In the genomic region with DNA sequence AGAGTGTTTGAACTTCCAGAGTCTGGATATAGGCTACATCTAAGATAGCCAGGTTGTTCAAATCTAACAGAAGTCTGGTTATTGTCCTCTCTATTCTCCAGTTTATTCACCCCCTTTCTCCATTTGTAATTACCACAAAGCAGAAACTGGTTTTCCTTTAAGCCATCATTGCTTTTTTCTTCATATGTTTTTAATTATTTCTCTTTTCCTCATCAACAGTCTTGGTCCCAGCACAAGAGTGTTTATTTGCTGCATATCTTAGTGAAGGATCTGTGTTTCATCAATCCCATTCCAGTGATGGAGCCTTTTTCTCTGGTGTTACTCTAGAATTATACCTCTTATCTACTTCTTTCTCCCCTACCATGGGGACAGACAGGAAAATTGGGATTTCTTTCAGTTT, we compare ENCODE assay signal across 24 cellular contexts.
"Had no signal": no experiment of that assay in that cellular context is flagged by ENCODE, and none has a peak within 500 bp of the region (broad histone marks: within the 10 kb centered on the region; RNA-seq: fewer than 3 reads in every experiment).

No MANE protein-coding gene starts in this region.

- H3K27me3 ChIP-seq: brain microvascular endothelial cell, SJCRH30 had no signal

- H3K9me3 ChIP-seq: MG63, SJCRH30 had no signal

- ATAC-seq: activated T-cell treated with anti-CD3 and anti-CD28 coated beads, Interleukin-2, amount 50 U/mL, for 72 hours; Panc1; T-cell had no signal

- H3K27ac ChIP-seq: brain microvascular endothelial cell, KMS-11, SJCRH30, VCaP had no signal

- H3K4me2 ChIP-seq: KMS-11 had no signal

- H3K36me3 ChIP-seq: brain microvascular endothelial cell, MG63, SJCRH30 had no signal

- H3K9ac ChIP-seq: KMS-11 had no signal

- H3K4me3 ChIP-seq: MG63, SJCRH30 had no signal

- DNase-seq: activated CD4-positive, alpha-beta memory T cell treated with anti-CD3 and anti-CD28 coated beads, Interleukin-2, amount 10 ng/mL, durations not matched to agents 7 days and 5 days; activated CD4-positive, alpha-beta T cell treated with anti-CD3 and anti-CD28 coated beads, Interleukin-2, amount 50 U/mL, for 1 hour; activated CD4-positive, CD25-positive, alpha-beta regulatory T cell; activated CD8-positive, alpha-beta memory T cell treated with anti-CD3 and anti-CD28 coated beads, Interleukin-2, amount 50 U/mL, for 4 hours; activated gamma-delta T cell treated with Interleukin-2 at 50 U/mL for 16 hours; activated naive CD4-positive, alpha-beta T cell treated with anti-CD3 and anti-CD28 coated beads, Interleukin-2, amount 10 ng/mL, durations not matched to agents 7 days and 5 days; activated naive CD8-positive, alpha-beta T cell treated with anti-CD3 and anti-CD28 coated beads for 36 hours; activated T-cell treated with anti-CD3 and anti-CD28 coated beads, Interleukin-2, amount 50 U/mL, for 72 hours; brain microvascular endothelial cell; cerebellar nuclear complex; MG63; MV-4-11; NCI-H1105 treated with DMSO at 0.1 percent for 48 hours; NCI-H1930; NCI-H2171 treated with DMSO at 0.1 percent for 48 hours; NCI-H526 treated with DMSO at 0.1 percent for 48 hours; NCI-H82; Right ventricle myocardium superior; RPMI8226; SJCRH30; T-cell had no signal

- H3K4me1 ChIP-seq: SJCRH30 had no signal
